ENCODE assay signal across 1 cellular context in genomic region chr13:67277581-67277980, GRCh38.
TF ChIP-seq lines count a peak whose summit lies in the region.

No MANE protein-coding gene starts in this region.

TF ChIP-seq in GM23338, 12 proteins besides CTCF, POLR2A, EP300 and RAD21 (continued from another document):
- TF ChIP-seq ZNF462 (CRISPR knock-in tag; IDR thresholded peaks at IDR 0.05) = no peak
- no peak for TF ChIP-seq EZH2 (IDR thresholded peaks at IDR 0.05; ENCODE audit: low read depth, unreplicated experiment)
- no peak for TF ChIP-seq POLR2AphosphoS5 (IDR thresholded peaks at IDR 0.05; ENCODE audit: low read depth)
- TF ChIP-seq EZH2phosphoT487 (IDR thresholded peaks at IDR 0.05; ENCODE audit: unreplicated experiment) = no peak
- no peak for TF ChIP-seq NANOG (IDR thresholded peaks at IDR 0.05; ENCODE audit: borderline replicate concordance)
